ENCODE assay signal across 7 cellular contexts in genomic region chr16:2651268-2651871, GRCh38. TPM values are rescaled to one million over a fixed set of nuclear protein-coding genes. Genes with fewer than 3 reads are reported as not detected.
DNase-seq lines count a peak whose midpoint lies in the region; ATAC-seq, FAIRE-seq and TF ChIP-seq lines count a peak whose summit lies in the region.
"Not testable (repeated sequence)": the region's sequence is repeated elsewhere in the genome, so short reads cannot be mapped to it uniquely, and the experiment has no call there.

No MANE protein-coding gene starts in this region.

- H4K20me1 ChIP-seq in endothelial cell of umbilical vein (replicated peaks; ENCODE audit: control insufficient read depth, extremely low read depth, insufficient read depth, low read length), result not testable (repeated sequence)

- H3K4me2 ChIP-seq in endothelial cell of umbilical vein (ENCODE audit: insufficient read depth, low read length), result not testable (repeated sequence)

- H3K4me1 ChIP-seq in endothelial cell of umbilical vein (ENCODE audit: control insufficient read depth, extremely low read depth, insufficient read depth, low read length); left lung; right lobe of liver; mucosa of descending colon (ENCODE audit: low read depth); psoas muscle; upper lobe of left lung: not testable (repeated sequence)

- H3K4me3 ChIP-seq in endothelial cell of umbilical vein (replicated peaks in 1 of 3; ENCODE audit: insufficient read depth in 1 of 3, low read depth in 1 of 3, low read length in 3 of 3); left lung; right lobe of liver; mucosa of descending colon; psoas muscle; upper lobe of left lung: not testable (repeated sequence)

- not testable (repeated sequence) for TF ChIP-seq CTCF in endothelial cell of umbilical vein (IDR thresholded peaks at IDR 0.05; ENCODE audit: extremely low read depth in 1 of 2, insufficient read depth in 1 of 2, low read depth in 1 of 2, low read length in 2 of 2); left lung (IDR thresholded peaks at IDR 0.05); right lobe of liver (IDR thresholded peaks at IDR 0.05); mucosa of descending colon (IDR thresholded peaks at IDR 0.05); psoas muscle (IDR thresholded peaks at IDR 0.05); upper lobe of left lung (IDR thresholded peaks at IDR 0.05)

- not testable (repeated sequence) for H3K27ac ChIP-seq in endothelial cell of umbilical vein (ENCODE audit: insufficient read depth, low read depth, low read length); left lung; right lobe of liver; psoas muscle; upper lobe of left lung

- not testable (repeated sequence) for DNase-seq in endothelial cell of umbilical vein (ENCODE audit: low read depth, low spot score); left colon; left lung; right lobe of liver; mucosa of descending colon; psoas muscle; upper lobe of left lung

- POLR2A ChIA-PET in endothelial cell of umbilical vein (lab: Charles Lee), result not testable (repeated sequence)

- H3K27me3 ChIP-seq in endothelial cell of umbilical vein (ENCODE audit: control insufficient read depth in 2 of 2, insufficient read depth in 2 of 2, low read length in 2 of 2); right lobe of liver; psoas muscle (ENCODE audit: insufficient read depth in 3 of 3, low read length in 2 of 3); upper lobe of left lung: not testable (repeated sequence)
- H3K27me3 ChIP-seq in left lung, result peaks cover 0 to 13% of the 10 kb centered on the region in 2 donors

- H3K36me3 ChIP-seq in endothelial cell of umbilical vein (ENCODE audit: control insufficient read depth in 2 of 2, extremely low read depth in 1 of 2, insufficient read depth in 2 of 2, low read length in 2 of 2); left lung; right lobe of liver; mucosa of descending colon (ENCODE audit: low read depth); psoas muscle (ENCODE audit: insufficient read depth in 1 of 2, low read depth in 1 of 2); upper lobe of left lung: not testable (repeated sequence)

- WGBS in right lobe of liver (ENCODE audit: insufficient coverage, low coverage, low lambda C conversion rate, missing lambda C conversion rate), result no CpG with 5 or more reads among the region's 14 CpGs
- WGBS in psoas muscle, 3 donors, result no CpG with 5 or more reads among the region's 14 CpGs
- WGBS in upper lobe of left lung, 2 donors, result no CpG with 5 or more reads among the region's 14 CpGs

- intact Hi-C loops in endothelial cell of umbilical vein (cut with micrococcal nuclease); left colon (cut with DNase I, micrococcal nuclease); left lung (cut with DNase I); right lobe of liver (cut with DNase I); mucosa of descending colon (cut with DNase I, micrococcal nuclease); psoas muscle (cut with DNase I): not testable (repeated sequence)

- peak; percentile 42 for FAIRE-seq in endothelial cell of umbilical vein (lab: Jason Lieb, UNC)

- ATAC-seq in left colon (peak; percentile 84), left lung (peak; percentile 80), right lobe of liver (peak; percentile 34 to 51 (median 38)), mucosa of descending colon (peak; percentile 86), psoas muscle (peak in 3 of 4 donors; percentile 29 to 72 (median 57)), upper lobe of left lung (ENCODE audit: low FRiP score in 2 of 2) (peak; percentile 42 to 69)

- H3K9me3 ChIP-seq in endothelial cell of umbilical vein (replicated peaks; ENCODE audit: control insufficient read depth, insufficient read depth, low read length); left lung; right lobe of liver; mucosa of descending colon; psoas muscle; upper lobe of left lung: not testable (repeated sequence)

- TF ChIP-seq POLR2A in endothelial cell of umbilical vein (IDR thresholded peaks at IDR 0.05; ENCODE audit: low read depth, low read length); right lobe of liver (IDR thresholded peaks at IDR 0.05); upper lobe of left lung (IDR thresholded peaks at IDR 0.05): not testable (repeated sequence)

- not testable (repeated sequence) for H3K79me2 ChIP-seq in endothelial cell of umbilical vein (ENCODE audit: control insufficient read depth, insufficient read depth, low read length)

- dilution Hi-C loops in endothelial cell of umbilical vein (cut with MboI; ENCODE audit: extremely low pct_ligation_motif_present, low sequenced_read_pairs), result not testable (repeated sequence)

- not testable (repeated sequence) for H3K9ac ChIP-seq in endothelial cell of umbilical vein (replicated peaks; ENCODE audit: extremely low read depth, insufficient read depth, low read length)

- CTCF ChIA-PET in endothelial cell of umbilical vein (lab: Charles Lee), result not testable (repeated sequence)

- not testable (repeated sequence) for BruUV-seq in endothelial cell of umbilical vein (replicated peaks; lab: Mats Ljungman, UMichigan)

- TF ChIP-seq EP300 in upper lobe of left lung (IDR thresholded peaks at IDR 0.05), result not testable (repeated sequence)

- not testable (repeated sequence) for H2AFZ ChIP-seq in endothelial cell of umbilical vein (ENCODE audit: low read depth, low read length)

- not testable (repeated sequence) for H3K9me1 ChIP-seq in endothelial cell of umbilical vein (replicated peaks; ENCODE audit: control insufficient read depth, extremely low read depth, insufficient read depth, low read length)

RNA-seq across cellular contexts. Expression of gene KCTD5, which starts 31.0 kb away (rescaled TPM):
- total RNA-seq in endothelial cell of umbilical vein (30.8 and 32.2 TPM in 2 replicates), left colon (10 to 100 TPM; 49.3 to 79.6 TPM), left lung (10 to 100 TPM; 21.3 to 28.3 TPM), right lobe of liver (10 to 100 TPM in 4 of 6 experiments, 1 to 10 TPM in 2; 7.3 to 22.8 (median 11.1) TPM), mucosa of descending colon (10 to 100 TPM; 28.2 to 80.7 (median 48.5) TPM), psoas muscle (10 to 100 TPM in 3 of 4 donors, 1 to 10 TPM in 1; 9.1 to 18.0 (median 16.7) TPM), upper lobe of left lung (10 to 100 TPM; 25.7 to 45.5 (median 33.0) TPM)
- polyA plus RNA-seq in endothelial cell of umbilical vein (42.0 and 61.4 TPM in 2 replicates), psoas muscle (10 to 100 TPM; 10.8 to 65.8 (median 24.1) TPM)
- polyA plus RNA-seq in endothelial cell of umbilical vein (2011; cell fraction: cytosol; rRNA removed), result 34.8 and 53.2 TPM in 2 replicates
- 20.9 and 21.8 TPM in 2 replicates for polyA plus RNA-seq in endothelial cell of umbilical vein (2011; cell fraction: nucleus; rRNA removed)
- 27.4 and 36.9 TPM in 2 replicates for polyA plus RNA-seq in endothelial cell of umbilical vein (2012)
- polyA minus RNA-seq in endothelial cell of umbilical vein, result 19.9 and 20.8 TPM in 2 replicates
- 14.6 TPM for polyA minus RNA-seq in endothelial cell of umbilical vein (2011; cell fraction: cytosol; rRNA and poly(A)+ RNA removed)
- 8.0 and 16.8 TPM in 2 replicates for polyA minus RNA-seq in endothelial cell of umbilical vein (2011; cell fraction: nucleus; rRNA and poly(A)+ RNA removed)
